Comparison of ENCODE assay signal across 8 cellular contexts in genomic region chr20:63641792-63642517, GRCh38. TPM values are rescaled to one million over a fixed set of nuclear protein-coding genes. Genes with fewer than 3 reads are reported as not detected.
DNase-seq lines count a peak whose midpoint lies in the region; ATAC-seq and TF ChIP-seq lines count a peak whose summit lies in the region.

No MANE protein-coding gene starts in this region.

- peaks cover 12% of the 10 kb centered on the region for H3K4me1 ChIP-seq in stomach smooth muscle (ENCODE audit: control insufficient read depth, insufficient read depth, low read length)

- H3K27ac ChIP-seq in stomach smooth muscle (ENCODE audit: low read length): no peak overlapping the region

- no peaks in the 10 kb centered on the region for H3K9me3 ChIP-seq in stomach smooth muscle (ENCODE audit: control insufficient read depth in 2 of 2, low read length in 2 of 2)

- no peak overlapping the region for H3K4me3 ChIP-seq in Jurkat, Clone E6-1 (ENCODE audit: low read length)
- H3K4me3 ChIP-seq in stomach smooth muscle (ENCODE audit: low read length in 2 of 2): peak overlapping the region; percentile 57 to 75

- peak; percentile 46 for ATAC-seq in GM21528 (IDR thresholded peaks at IDR 0.05; ENCODE audit: low FRiP score, unreplicated experiment)

- H3K9ac ChIP-seq in stomach smooth muscle (ENCODE audit: low read length in 2 of 2): peak overlapping the region in 1 of 2 donors; percentile 36

- H3K27me3 Mint-ChIP-seq in neural crest cell (ENCODE audit: low read depth): no peaks in the 10 kb centered on the region

- H3K36me3 ChIP-seq in stomach smooth muscle (ENCODE audit: control insufficient read depth in 2 of 2, insufficient read depth in 2 of 2, low read length in 2 of 2): no peaks in the 10 kb centered on the region

- DNase-seq in DMS114 treated with DMSO at 0.1 percent for 48 hours (lab: John Stamatoyannopoulos, UW; ENCODE audit: unreplicated experiment) (peak; percentile 42), RPMI8226 (peak; percentile 97), fibroblast of the conjunctiva (ENCODE audit: low read depth) (peak; percentile 66), neural crest cell (ENCODE audit: low read depth, low spot score) (peak; percentile 73)
- DNase-seq in Jurkat, Clone E6-1 (ENCODE audit: low read depth, low spot score): peak; percentile 90
- DNase-seq in activated T-helper 9 cell treated with anti-CD3 and anti-CD28 coated beads, Interleukin-2, amount 50 U/mL, for 16 hours (ENCODE audit: low read depth): peak; percentile 97

- H3K27me3 ChIP-seq in stomach smooth muscle (ENCODE audit: control insufficient read depth in 1 of 2, insufficient read depth in 2 of 2, low read length in 2 of 2): no peaks in the 10 kb centered on the region

- TF ChIP-seq CTCF in neural crest cell (conservative IDR thresholded peaks at IDR 0.05): peak; percentile 64

- H3K27ac Mint-ChIP-seq in neural crest cell (ENCODE audit: unreplicated experiment): no peak overlapping the region

- no peaks in the 10 kb centered on the region for H3K36me3 Mint-ChIP-seq in neural crest cell (ENCODE audit: low read depth)

- H3K4me1 Mint-ChIP-seq in neural crest cell: peaks cover 3% of the 10 kb centered on the region

- no peaks in the 10 kb centered on the region for H3K9me3 Mint-ChIP-seq in neural crest cell

- H3K4me3 Mint-ChIP-seq in neural crest cell: peak overlapping the region; percentile 64

RNA-seq across cellular contexts. Expression of gene STMN3, which starts 11.3 kb away (rescaled TPM):
- polyA plus RNA-seq in Jurkat, Clone E6-1 (2012; ENCODE audit: insufficient read depth, insufficient read length): 98.7 TPM
- total RNA-seq in neural crest cell: 96.4 and 101 TPM in 2 replicates

RNA-seq across cellular contexts. Expression of gene GMEB2, which starts 15.1 kb away (rescaled TPM):
- polyA plus RNA-seq in Jurkat, Clone E6-1 (2012; ENCODE audit: insufficient read depth, insufficient read length): 13.4 TPM
- 14.6 and 15.2 TPM in 2 replicates for total RNA-seq in neural crest cell

RNA-seq across cellular contexts. Expression of gene RTEL1, which starts 16.2 kb away (rescaled TPM):
- 22.2 TPM for polyA plus RNA-seq in Jurkat, Clone E6-1 (2012; ENCODE audit: insufficient read depth, insufficient read length)
- 46.7 and 48.4 TPM in 2 replicates for total RNA-seq in neural crest cell

RNA-seq across cellular contexts. Expression of gene TNFRSF6B, which starts 54.5 kb away (rescaled TPM):
- polyA plus RNA-seq in Jurkat, Clone E6-1 (2012; ENCODE audit: insufficient read depth, insufficient read length): 4.7 TPM
- total RNA-seq in neural crest cell: not detected in 2 replicates

Comparison
In these comparisons a context has a peak if more than half of its experiments do, and no peak if none do; other contexts are left out.
1. DNase-seq: peak in every context shown above with its lines; median percentile 97 in RPMI8226; 97 in activated T-helper 9 cell treated with anti-CD3 and anti-CD28 coated beads, Interleukin-2, amount 50 U/mL, for 16 hours; 90 in Jurkat, Clone E6-1; 73 in neural crest cell; 66 in fibroblast of the conjunctiva; 42 in DMS114 treated with DMSO at 0.1 percent for 48 hours.